ENCODE assay signal across 9 cellular contexts in the genomic region with DNA sequence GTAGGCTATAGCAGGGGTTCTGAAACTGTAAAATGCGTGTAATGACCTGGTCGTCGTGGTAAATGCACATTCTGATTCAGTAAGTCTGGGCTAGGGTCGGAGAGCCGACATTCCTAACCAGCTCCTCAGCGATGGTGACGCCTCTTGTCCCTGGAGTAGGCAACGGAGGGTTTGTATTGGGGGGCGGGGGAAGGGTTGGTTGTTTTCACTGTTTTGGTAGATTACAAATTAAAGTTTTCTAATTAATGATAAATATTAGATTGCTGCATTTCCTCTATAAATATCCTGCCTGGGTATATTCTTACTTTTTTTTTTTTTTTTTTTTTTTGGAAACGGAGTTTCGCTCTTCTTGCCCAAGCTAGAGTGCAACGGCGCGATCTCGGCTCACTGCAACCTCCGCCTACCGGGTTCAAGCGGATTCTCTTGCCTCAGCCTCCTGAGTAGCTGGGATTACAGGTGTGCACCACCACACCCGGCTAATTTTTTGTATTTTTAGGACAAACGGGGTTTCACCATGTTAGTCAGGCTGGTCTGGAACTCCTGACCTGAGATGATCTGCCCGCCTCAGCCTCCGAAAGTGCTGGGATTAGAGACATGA. TPM values are rescaled to one million over a fixed set of nuclear protein-coding genes. Genes with fewer than 3 reads are reported as not detected.
A peak's percentile ranks its signal among the peaks of the same experiment; 100 is the strongest.
DNase-seq lines count a peak whose midpoint lies in the region; ATAC-seq and TF ChIP-seq lines count a peak whose summit lies in the region.
"Had no signal": no experiment of that assay in that cellular context is flagged by ENCODE, and none has a peak within 500 bp of the region (broad histone marks: within the 10 kb centered on the region; RNA-seq: fewer than 3 reads in every experiment).

No MANE protein-coding gene starts in this region.

- TF ChIP-seq CTCF in Caco-2 (IDR thresholded peaks at IDR 0.05; ENCODE audit: insufficient read depth in 1 of 2, low read depth in 1 of 2, low read length in 1 of 2, severe bottlenecking in 1 of 2, unreplicated experiment in 1 of 2): no peak
- TF ChIP-seq CTCF in astrocyte of the cerebellum (IDR thresholded peaks at IDR 0.05; ENCODE audit: low read depth, low read length, missing control alignments): no peak

- whole genome bisulfite sequencing in mesodermal cell (ENCODE audit: insufficient coverage in 2 of 2), 2 experiments: 60 to 65% methylated on average over 14 to 18 of the region's 22 CpGs

- no peaks in the 10 kb centered on the region for H3K9me3 Mint-ChIP-seq in Caco-2 (ENCODE audit: unreplicated experiment)

- ATAC-seq in HG02588 (IDR thresholded peaks at IDR 0.05; ENCODE audit: unreplicated experiment): peak; percentile 27

- H3K9me3 ChIP-seq in Caco-2 (no peaks in the 10 kb centered on the region), mesodermal cell (ENCODE audit: control insufficient read depth, low read length) (peaks cover 3% of the 10 kb centered on the region)

- no peaks in the 10 kb centered on the region; the same call in 1 of the 2 replicates for H3K36me3 ChIP-seq in Caco-2 (ENCODE audit: control insufficient read depth, insufficient read depth, low read length)
- peaks cover 24% of the 10 kb centered on the region for H3K36me3 ChIP-seq in mesodermal cell (ENCODE audit: control insufficient read depth, insufficient read depth, low read length)

- peaks cover 21% of the 10 kb centered on the region for H3K4me1 ChIP-seq in Caco-2
- H3K4me1 ChIP-seq in mesodermal cell (ENCODE audit: control insufficient read depth, insufficient read depth, low read length, poor library complexity, severe bottlenecking): peaks cover 8% of the 10 kb centered on the region

- BruUV-seq in Caco-2 (replicated peaks; lab: Mats Ljungman, UMichigan): no TSS peak

- peak overlapping the region; percentile 97 for H3K27ac ChIP-seq in mesodermal cell (ENCODE audit: low read depth, low read length, severe bottlenecking)
- H3K27ac ChIP-seq: HL-60 had no signal

- H3K27me3 ChIP-seq in Caco-2 (replicated peaks; ENCODE audit: control insufficient read depth, insufficient read depth, low read length): no peaks in the 10 kb centered on the region

- H3K27me3 Mint-ChIP-seq in Caco-2 (ENCODE audit: insufficient read depth, unreplicated experiment): no peaks in the 10 kb centered on the region

- H3K27ac Mint-ChIP-seq in Caco-2 (ENCODE audit: unreplicated experiment): peak overlapping the region; percentile 91

- in situ Hi-C loops in astrocyte of the cerebellum (cut with HindIII; ENCODE audit: low sequenced_read_pairs): loop anchor here (10.0 kb wide), 1 partner anchor 251 kb away; no protein-coding TSS in a partner anchor

- CTCF ChIA-PET in Caco-2 (lab: Charles Lee): interaction anchor here (0.6 to 2.0 kb wide), 10 partner anchors 9 to 878 kb away, joined by 3 to 7 read pairs (median 4); a partner anchor contains a TSS

- peaks cover 48% of the 10 kb centered on the region for H3K36me3 Mint-ChIP-seq in Caco-2 (ENCODE audit: insufficient read depth, unreplicated experiment)

- H3K4me1 Mint-ChIP-seq in Caco-2 (ENCODE audit: low read depth, unreplicated experiment): peaks cover 25% of the 10 kb centered on the region

- POLR2A ChIA-PET in Caco-2 (lab: Charles Lee): interaction anchor here (0.6 to 1.9 kb wide), 6 partner anchors 33 to 1847 kb away, joined by 3 to 15 read pairs (median 4); no protein-coding TSS in a partner anchor

- H3K4me3 ChIP-seq in Caco-2 (ENCODE audit: low read depth, low read length): peak overlapping the region; percentile 66
- H3K4me3 ChIP-seq in astrocyte of the cerebellum (ENCODE audit: low read depth, low read length): peak overlapping the region; percentile 56
- H3K4me3 ChIP-seq in mesodermal cell (ENCODE audit: extremely low read depth, insufficient read depth, low read length, poor library complexity, severe bottlenecking): peak overlapping the region; percentile 52

- H3K4me3 Mint-ChIP-seq in Caco-2 (ENCODE audit: unreplicated experiment): peak overlapping the region; percentile 93

- DNase-seq in Caco-2 (no peak), astrocyte of the cerebellum (ENCODE audit: low read depth) (no peak), NCI-H187 treated with DMSO at 0.1 percent for 48 hours (lab: John Stamatoyannopoulos, UW) (no peak), KG1 (lab: John Stamatoyannopoulos, UW) (no peak), 8988T (no peak)
- DNase-seq in stimulated activated CD4-positive, alpha-beta T cell treated with anti-CD3 and anti-CD28 coated beads, Interleukin-4, amount 100 ng/mL, for 1 hour: no peak

- intact Hi-C loops in Caco-2 (cut with micrococcal nuclease; ENCODE audit: unreplicated experiment): loop anchor here (1.0 kb wide), 4 partner anchors 51 to 256 kb away; no protein-coding TSS in a partner anchor

RNA-seq across cellular contexts. Expression of a gene that starts 0.6 kb away (rescaled TPM):
- 192 and 204 TPM in 2 replicates for total RNA-seq in Caco-2 (2022)
- 98.1 TPM for polyA plus RNA-seq in mesodermal cell (2013, experiment 1 of 2)
- 107 TPM for polyA plus RNA-seq in mesodermal cell (2013, experiment 2 of 2)

RNA-seq across cellular contexts. Expression of a gene that starts 5.2 kb away (rescaled TPM):
- total RNA-seq in Caco-2 (2022): 38.7 and 41.3 TPM in 2 replicates
- polyA plus RNA-seq in mesodermal cell (2013, experiment 1 of 2): 35.2 TPM
- 40.4 TPM for polyA plus RNA-seq in mesodermal cell (2013, experiment 2 of 2)
